Comparison of ENCODE assay signal across 8 cellular contexts in genomic region chr15:68819451-68820204, GRCh38. TPM values are rescaled to one million over a fixed set of nuclear protein-coding genes. Genes with fewer than 3 reads are reported as not detected.
DNase-seq lines count a peak whose midpoint lies in the region; ATAC-seq and TF ChIP-seq lines count a peak whose summit lies in the region.

No MANE protein-coding gene starts in this region.

- H3K36me3 ChIP-seq in SJSA1 (peaks cover 26% of the 10 kb centered on the region), ascending aorta (no peaks in the 10 kb centered on the region), rectal smooth muscle tissue (ENCODE audit: control insufficient read depth, insufficient read depth, low read length) (no peaks in the 10 kb centered on the region)

- intact Hi-C loops in ascending aorta (cut with DNase I), result loop anchor here (2.0 to 5.0 kb wide), 6 partner anchors 45 to 977 kb away; partner anchors contain the start of genes FEM1B and RNU6-1

- TF ChIP-seq CTCF in ascending aorta (IDR thresholded peaks at IDR 0.05), result no peak

- H3K4me1 ChIP-seq in SJSA1 (replicated peaks) (peaks cover 16% of the 10 kb centered on the region), ascending aorta (peaks cover 0 to 12% of the 10 kb centered on the region in 2 donors), rectal smooth muscle tissue (ENCODE audit: control insufficient read depth, insufficient read depth, low read length) (peaks cover 14% of the 10 kb centered on the region)

- peak overlapping the region; percentile 82 for H3K9ac ChIP-seq in rectal smooth muscle tissue (ENCODE audit: low read length)

- H3K4me3 ChIP-seq in SJSA1 (peak overlapping the region; percentile 70), ascending aorta (peak overlapping the region; percentile 90 to 96), rectal smooth muscle tissue (ENCODE audit: low read length) (peak overlapping the region; percentile 96)

- ATAC-seq in HG03175 (IDR thresholded peaks at IDR 0.05; ENCODE audit: unreplicated experiment) (no peak), GM19328 (IDR thresholded peaks at IDR 0.05; ENCODE audit: unreplicated experiment) (no peak)

- H3K9me3 ChIP-seq in SJSA1 (replicated peaks), result no peaks in the 10 kb centered on the region
- no peaks in the 10 kb centered on the region for H3K9me3 ChIP-seq in ascending aorta

- H3K27ac ChIP-seq in SJSA1 (peak overlapping the region; percentile 99), ascending aorta (peak overlapping the region; percentile 98), rectal smooth muscle tissue (ENCODE audit: low read depth, low read length) (peak overlapping the region; percentile 96)

- H3K27me3 ChIP-seq in SJSA1 (replicated peaks) (no peaks in the 10 kb centered on the region), ascending aorta (no peaks in the 10 kb centered on the region), rectal smooth muscle tissue (ENCODE audit: control insufficient read depth, insufficient read depth, low read length) (no peaks in the 10 kb centered on the region)

- DNase-seq in CMK (ENCODE audit: low read depth) (peak; percentile 46), HK-2 (ENCODE audit: unreplicated experiment) (peak; percentile 42), SJSA1 (ENCODE audit: low read depth in 1 of 2, low spot score in 2 of 2) (peak; percentile 62 to 81), ascending aorta (ENCODE audit: low spot score in 2 of 2) (no peak), hepatic stellate cell (ENCODE audit: low spot score) (peak; percentile 42)

RNA-seq across cellular contexts. Expression of gene ANP32A, which starts 1.1 kb away (rescaled TPM):
- 91.2 and 110 TPM in 2 replicates for total RNA-seq in SJSA1 (2014; rRNA removed; shearing (Covaris generic))
- 19.2 TPM for total RNA-seq in ascending aorta

Comparison
In these comparisons a context has a peak if more than half of its experiments do, and no peak if none do; other contexts are left out.
1. DNase-seq: peak in CMK (single experiment), HK-2 (single experiment), SJSA1 (2 of 2) and hepatic stellate cell (single experiment); none in ascending aorta (0 of 2).
2. Peak in every context shown above with its lines, with median percentiles within 50 percentile points of each other: H3K27ac ChIP-seq and H3K4me3 ChIP-seq.